ENCODE assay signal across 2 cellular contexts in the genomic region with DNA sequence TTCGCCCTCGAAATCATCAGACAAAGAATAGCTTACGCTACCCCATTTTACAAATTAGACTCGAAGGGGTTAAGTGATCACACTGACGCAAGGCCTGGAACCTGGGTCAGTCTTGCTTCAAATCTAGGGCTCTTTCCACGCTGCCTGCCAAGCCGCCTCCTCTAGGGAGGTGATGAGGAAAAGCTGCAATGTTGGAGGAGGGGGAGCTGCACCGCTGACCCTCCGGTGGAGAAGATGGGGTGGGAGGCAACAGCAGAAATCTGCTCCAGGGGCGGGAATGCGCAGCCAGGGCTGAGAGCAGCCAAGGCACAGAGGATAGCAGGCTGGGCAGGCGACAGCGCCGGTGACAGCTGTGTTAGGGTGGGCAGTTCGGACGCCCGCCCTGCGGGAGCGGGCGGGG.
TF ChIP-seq lines count a peak whose summit lies in the region.

No MANE protein-coding gene starts in this region.

TF ChIP-seq in GM23338, 12 proteins besides CTCF, POLR2A, EP300 and RAD21:
- TF ChIP-seq, protein P1, sequence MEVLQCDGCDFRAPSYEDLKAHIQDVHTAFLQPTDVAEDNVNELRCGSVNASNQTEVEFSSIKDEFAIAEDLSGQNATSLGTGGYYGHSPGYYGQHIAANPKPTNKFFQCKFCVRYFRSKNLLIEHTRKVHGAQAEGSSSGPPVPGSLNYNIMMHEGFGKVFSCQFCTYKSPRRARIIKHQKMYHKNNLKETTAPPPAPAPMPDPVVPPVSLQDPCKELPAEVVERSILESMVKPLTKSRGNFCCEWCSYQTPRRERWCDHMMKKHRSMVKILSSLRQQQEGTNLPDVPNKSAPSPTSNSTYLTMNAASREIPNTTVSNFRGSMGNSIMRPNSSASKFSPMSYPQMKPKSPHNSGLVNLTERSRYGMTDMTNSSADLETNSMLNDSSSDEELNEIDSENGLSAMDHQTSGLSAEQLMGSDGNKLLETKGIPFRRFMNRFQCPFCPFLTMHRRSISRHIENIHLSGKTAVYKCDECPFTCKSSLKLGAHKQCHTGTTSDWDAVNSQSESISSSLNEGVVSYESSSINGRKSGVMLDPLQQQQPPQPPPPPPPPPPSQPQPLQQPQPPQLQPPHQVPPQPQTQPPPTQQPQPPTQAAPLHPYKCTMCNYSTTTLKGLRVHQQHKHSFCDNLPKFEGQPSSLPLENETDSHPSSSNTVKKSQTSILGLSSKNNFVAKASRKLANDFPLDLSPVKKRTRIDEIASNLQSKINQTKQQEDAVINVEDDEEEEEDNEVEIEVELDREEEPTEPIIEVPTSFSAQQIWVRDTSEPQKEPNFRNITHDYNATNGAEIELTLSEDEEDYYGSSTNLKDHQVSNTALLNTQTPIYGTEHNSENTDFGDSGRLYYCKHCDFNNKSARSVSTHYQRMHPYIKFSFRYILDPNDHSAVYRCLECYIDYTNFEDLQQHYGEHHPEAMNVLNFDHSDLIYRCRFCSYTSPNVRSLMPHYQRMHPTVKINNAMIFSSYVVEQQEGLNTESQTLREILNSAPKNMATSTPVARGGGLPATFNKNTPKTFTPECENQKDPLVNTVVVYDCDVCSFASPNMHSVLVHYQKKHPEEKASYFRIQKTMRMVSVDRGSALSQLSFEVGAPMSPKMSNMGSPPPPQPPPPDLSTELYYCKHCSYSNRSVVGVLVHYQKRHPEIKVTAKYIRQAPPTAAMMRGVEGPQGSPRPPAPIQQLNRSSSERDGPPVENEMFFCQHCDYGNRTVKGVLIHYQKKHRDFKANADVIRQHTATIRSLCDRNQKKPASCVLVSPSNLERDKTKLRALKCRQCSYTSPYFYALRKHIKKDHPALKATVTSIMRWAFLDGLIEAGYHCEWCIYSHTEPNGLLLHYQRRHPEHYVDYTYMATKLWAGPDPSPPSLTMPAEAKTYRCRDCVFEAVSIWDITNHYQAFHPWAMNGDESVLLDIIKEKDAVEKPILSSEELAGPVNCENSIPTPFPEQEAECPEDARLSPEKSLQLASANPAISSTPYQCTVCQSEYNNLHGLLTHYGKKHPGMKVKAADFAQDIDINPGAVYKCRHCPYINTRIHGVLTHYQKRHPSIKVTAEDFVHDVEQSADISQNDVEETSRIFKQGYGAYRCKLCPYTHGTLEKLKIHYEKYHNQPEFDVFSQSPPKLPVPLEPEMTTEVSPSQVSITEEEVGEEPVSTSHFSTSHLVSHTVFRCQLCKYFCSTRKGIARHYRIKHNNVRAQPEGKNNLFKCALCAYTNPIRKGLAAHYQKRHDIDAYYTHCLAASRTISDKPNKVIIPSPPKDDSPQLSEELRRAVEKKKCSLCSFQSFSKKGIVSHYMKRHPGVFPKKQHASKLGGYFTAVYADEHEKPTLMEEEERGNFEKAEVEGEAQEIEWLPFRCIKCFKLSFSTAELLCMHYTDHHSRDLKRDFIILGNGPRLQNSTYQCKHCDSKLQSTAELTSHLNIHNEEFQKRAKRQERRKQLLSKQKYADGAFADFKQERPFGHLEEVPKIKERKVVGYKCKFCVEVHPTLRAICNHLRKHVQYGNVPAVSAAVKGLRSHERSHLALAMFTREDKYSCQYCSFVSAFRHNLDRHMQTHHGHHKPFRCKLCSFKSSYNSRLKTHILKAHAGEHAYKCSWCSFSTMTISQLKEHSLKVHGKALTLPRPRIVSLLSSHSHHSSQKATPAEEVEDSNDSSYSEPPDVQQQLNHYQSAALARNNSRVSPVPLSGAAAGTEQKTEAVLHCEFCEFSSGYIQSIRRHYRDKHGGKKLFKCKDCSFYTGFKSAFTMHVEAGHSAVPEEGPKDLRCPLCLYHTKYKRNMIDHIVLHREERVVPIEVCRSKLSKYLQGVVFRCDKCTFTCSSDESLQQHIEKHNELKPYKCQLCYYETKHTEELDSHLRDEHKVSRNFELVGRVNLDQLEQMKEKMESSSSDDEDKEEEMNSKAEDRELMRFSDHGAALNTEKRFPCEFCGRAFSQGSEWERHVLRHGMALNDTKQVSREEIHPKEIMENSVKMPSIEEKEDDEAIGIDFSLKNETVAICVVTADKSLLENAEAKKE (CRISPR knock-in tag; IDR thresholded peaks at IDR 0.05), result no peak
- no peak for TF ChIP-seq EZH2phosphoT487 (IDR thresholded peaks at IDR 0.05; ENCODE audit: unreplicated experiment)
- TF ChIP-seq REST (IDR thresholded peaks at IDR 0.05; ENCODE audit: unreplicated experiment), result no peak

TF ChIP-seq in HEK293T, 16 proteins besides CTCF, POLR2A, EP300 and RAD21:
- TF ChIP-seq ELF4 (IDR thresholded peaks at IDR 0.05) (no peak), ARNT (IDR thresholded peaks at IDR 0.05) (no peak), FOXM1 (IDR thresholded peaks at IDR 0.05; ENCODE audit: borderline replicate concordance) (no peak), LEF1 (IDR thresholded peaks at IDR 0.05; ENCODE audit: borderline replicate concordance) (no peak), CTBP1 (IDR thresholded peaks at IDR 0.05; ENCODE audit: borderline replicate concordance) (no peak), BHLHE40 (IDR thresholded peaks at IDR 0.05; ENCODE audit: borderline replicate concordance) (no peak), FOXK2 (IDR thresholded peaks at IDR 0.05) (no peak), L3MBTL2 (conservative IDR thresholded peaks at IDR 0.05) (no peak)
